ENCODE assay signal across 9 cellular contexts in the genomic region with DNA sequence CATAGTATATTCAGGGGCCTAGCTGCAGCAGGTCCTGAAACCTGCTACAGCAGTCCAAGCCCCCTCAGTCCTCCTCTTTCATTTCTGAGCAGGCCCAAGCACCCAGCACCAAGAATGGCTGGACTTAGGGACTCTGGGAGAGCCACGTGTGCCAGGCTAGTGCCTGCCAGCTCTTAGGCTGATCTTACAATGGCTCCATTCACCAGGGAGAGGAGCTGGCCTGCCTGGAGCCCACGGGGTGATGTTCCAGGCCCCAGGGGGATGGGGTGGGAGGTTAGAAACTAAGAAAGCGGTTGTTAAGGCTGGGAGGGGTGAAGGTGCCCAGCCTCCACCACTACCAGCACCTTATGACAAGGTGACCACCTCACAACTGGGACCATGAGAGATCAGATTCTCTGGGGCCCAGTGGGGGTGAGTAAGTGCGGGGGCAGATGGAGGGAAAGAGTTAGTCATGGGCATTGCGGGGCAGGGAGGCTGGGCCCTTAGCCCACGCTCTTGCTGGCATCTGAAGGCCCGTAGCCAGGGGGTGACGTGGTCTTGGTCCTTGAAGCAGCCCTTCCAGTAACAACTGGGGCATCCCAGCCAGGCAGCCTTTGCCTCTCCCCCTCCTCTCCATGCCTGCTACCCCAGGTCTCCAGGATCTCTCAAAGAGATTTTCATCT. TPM values are rescaled to one million over a fixed set of nuclear protein-coding genes. Genes with fewer than 3 reads are reported as not detected.
DNase-seq lines count a peak whose midpoint lies in the region; ATAC-seq and TF ChIP-seq lines count a peak whose summit lies in the region.
"Had no signal": no experiment of that assay in that cellular context is flagged by ENCODE, and none has a peak within 500 bp of the region (broad histone marks: within the 10 kb centered on the region; RNA-seq: fewer than 3 reads in every experiment).

No MANE protein-coding gene starts in this region.

- BruUV-seq in PC-3 (replicated peaks; lab: Mats Ljungman, UMichigan), result no TSS peak

- H4K20me1 ChIP-seq in PC-3 (ENCODE audit: low read length), result no peaks in the 10 kb centered on the region

- H3K4me1 ChIP-seq in rectal smooth muscle tissue (ENCODE audit: control insufficient read depth, insufficient read depth, low read length) (no peaks in the 10 kb centered on the region), left lung (peaks cover 9 to 35% of the 10 kb centered on the region in 2 donors), PC-3 (ENCODE audit: insufficient read depth, low read length) (peaks cover 15% of the 10 kb centered on the region)

- H3K9me2 ChIP-seq in PC-3 (replicated peaks; ENCODE audit: low read length), result no peaks in the 10 kb centered on the region

- DNase-seq in ELR (ENCODE audit: low read depth), result peak; percentile 82
- peak; percentile 56 for DNase-seq in RKO (ENCODE audit: low spot score)
- peak; percentile 89 for DNase-seq in epidermal melanocyte (ENCODE audit: insufficient read length, low spot score)
- no peak for DNase-seq in NCI-H2171 (lab: John Stamatoyannopoulos, UW)
- DNase-seq in left lung, result no peak
- no peak for DNase-seq in PC-3

- intact Hi-C loops in left lung (cut with DNase I) (no loop called here), PC-3 (cut with micrococcal nuclease) (no loop called here)

- CTCF ChIA-PET in PC-3 (lab: Charles Lee), result no interaction called here

- H3K36me3 ChIP-seq in rectal smooth muscle tissue (ENCODE audit: control insufficient read depth, insufficient read depth, low read length), result no peaks in the 10 kb centered on the region
- H3K36me3 ChIP-seq in left lung, result no peaks in the 10 kb centered on the region
- no peaks in the 10 kb centered on the region for H3K36me3 ChIP-seq in PC-3 (ENCODE audit: low read depth, low read length)

- POLR2A ChIA-PET in PC-3 (lab: Charles Lee; ENCODE audit: unreplicated experiment), result no interaction called here

- H3K27me3 ChIP-seq in rectal smooth muscle tissue (ENCODE audit: control insufficient read depth, insufficient read depth, low read length) (no peaks in the 10 kb centered on the region), left lung (no peaks in the 10 kb centered on the region), PC-3 (ENCODE audit: low read length) (no peaks in the 10 kb centered on the region)

- H3K27ac ChIP-seq in rectal smooth muscle tissue (ENCODE audit: low read depth, low read length), result peak overlapping the region; percentile 52
- H3K27ac ChIP-seq in left lung, result no peak overlapping the region
- no peak overlapping the region for H3K27ac ChIP-seq in PC-3 (ENCODE audit: low read length)

- ATAC-seq in left lung (no peak), GM21576 (IDR thresholded peaks at IDR 0.05; ENCODE audit: unreplicated experiment) (no peak), PC-3 (no peak)
- ATAC-seq: esophagus mucosa had no signal

- no peaks in the 10 kb centered on the region for H3K9me3 ChIP-seq in left lung
- no peaks in the 10 kb centered on the region for H3K9me3 ChIP-seq in PC-3 (ENCODE audit: low read length)

- H3F3A ChIP-seq in PC-3 (ENCODE audit: low read length, unreplicated experiment), result no peaks in the 10 kb centered on the region

- TF ChIP-seq CTCF in left lung (IDR thresholded peaks at IDR 0.05) (no peak), PC-3 (conservative IDR thresholded peaks at IDR 0.05; ENCODE audit: low read depth, low read length) (no peak)

- no peak overlapping the region for H2AFZ ChIP-seq in PC-3 (ENCODE audit: low read length)

- H3K9ac ChIP-seq in rectal smooth muscle tissue (ENCODE audit: low read length) (no peak overlapping the region), PC-3 (ENCODE audit: low read length) (no peak overlapping the region)

- H3K4me3 ChIP-seq in rectal smooth muscle tissue (ENCODE audit: low read length) (no peak overlapping the region), left lung (no peak overlapping the region), PC-3 (ENCODE audit: low read length) (no peak overlapping the region)

- no peaks in the 10 kb centered on the region for H3K79me2 ChIP-seq in PC-3 (ENCODE audit: low read length)

- H3K4me2 ChIP-seq in PC-3 (ENCODE audit: low read length), result no peak overlapping the region

RNA-seq across cellular contexts. Expression of gene CLIC4, which starts 30.3 kb away (rescaled TPM):
- total RNA-seq in left lung (100 to 1,000 TPM; 158 to 197 TPM), PC-3 (2014; rRNA removed) (51.4 and 57.6 TPM in 2 replicates)

Comparison
In these comparisons a context has a peak if more than half of its experiments do, and no peak if none do; other contexts are left out.
1. DNase-seq: peak in ELR (single experiment), RKO (single experiment) and epidermal melanocyte (single experiment); none in NCI-H2171 (single experiment), left lung (0 of 2) and PC-3 (single experiment).